8 cellular contexts compared by ENCODE assay signal in genomic region chr2:233854241-233854981, GRCh38. TPM values are rescaled to one million over a fixed set of nuclear protein-coding genes. Genes with fewer than 3 reads are reported as not detected.
A peak's percentile ranks its signal among the peaks of the same experiment; 100 is the strongest.
DNase-seq lines count a peak whose midpoint lies in the region; ATAC-seq and TF ChIP-seq lines count a peak whose summit lies in the region.

HJURP (minus strand) TSS chr2:233854535; CDS start chr2:233854500, 35 bp downstream.

- TF ChIP-seq CTCF in 22Rv1 (IDR thresholded peaks at IDR 0.05), result no peak
- TF ChIP-seq CTCF in astrocyte of the spinal cord (IDR thresholded peaks at IDR 0.05; ENCODE audit: low read depth, low read length), result no peak

- DNase-seq in NCI-H2081 treated with DMSO at 0.1 percent for 48 hours (lab: John Stamatoyannopoulos, UW) (peak; percentile 89), T1000 (lab: John Stamatoyannopoulos, UW) (peak; percentile 91), astrocyte of the spinal cord (ENCODE audit: low read depth, low spot score) (peak; percentile 96), hypothalamus (lab: John Stamatoyannopoulos, UW) (peak; percentile 38 to 96 (median 87)), sciatic nerve (ENCODE audit: low spot score) (peak; percentile 94)

- in situ Hi-C loops in astrocyte of the spinal cord (cut with HindIII; ENCODE audit: low sequenced_read_pairs), result no loop called here

- intact Hi-C loops in sciatic nerve (cut with DNase I), result no loop called here

- H3K27ac ChIP-seq in 22Rv1, result peak within 1 kb of the TSS; percentile 74

- ATAC-seq in GM18519 (IDR thresholded peaks at IDR 0.05; ENCODE audit: low FRiP score, unreplicated experiment) (peak; percentile 88), HG03045 (IDR thresholded peaks at IDR 0.05; ENCODE audit: unreplicated experiment) (peak; percentile 98), sciatic nerve (peak; percentile 100)

- H3K4me3 ChIP-seq in astrocyte of the spinal cord (ENCODE audit: low read depth, low read length), result peak within 1 kb of the TSS; percentile 94

RNA-seq across cellular contexts. Expression of gene HJURP, which starts in this region (rescaled TPM):
- 0.71 TPM for total RNA-seq in sciatic nerve

Comparison
In these comparisons a context has a peak if more than half of its experiments do, and no peak if none do; other contexts are left out.
1. Peak in every context shown above with its lines: DNase-seq, ATAC-seq, H3K4me3 ChIP-seq and H3K27ac ChIP-seq.
2. Peak in DNase-seq and ATAC-seq in sciatic nerve; RNA of the gene not detected or under 1 TPM.